ENCODE assay signal across 20 cellular contexts in the genomic region with DNA sequence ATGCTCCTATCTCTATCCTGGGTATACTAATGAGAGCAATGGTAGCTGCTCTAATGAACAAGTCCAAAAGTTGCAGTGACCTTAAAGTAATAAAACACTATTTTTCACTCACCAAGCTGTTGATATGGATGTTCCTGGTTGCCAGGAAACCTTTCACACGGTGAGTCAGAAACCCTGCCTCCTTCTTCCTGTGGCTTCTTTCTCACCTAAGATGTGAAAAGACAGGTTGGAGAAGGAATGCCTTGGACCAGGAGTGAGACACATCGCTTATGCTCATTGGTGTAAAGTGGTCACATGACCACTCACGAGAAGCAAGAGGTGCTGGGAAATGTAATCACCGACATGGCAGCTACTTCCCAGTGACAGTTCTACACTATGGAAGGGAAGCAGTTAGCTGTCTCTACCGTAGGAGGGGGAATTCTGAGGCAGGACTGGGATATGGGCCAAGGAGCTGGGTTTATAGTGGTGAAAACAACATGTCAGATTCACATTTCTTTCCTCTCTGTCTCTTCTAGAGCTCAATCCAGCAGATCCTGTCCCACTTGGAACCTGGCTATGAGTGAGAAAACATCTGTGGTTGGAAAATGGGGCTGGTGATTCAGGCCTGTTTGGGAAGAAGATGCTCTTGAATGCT.
DNase-seq lines count a peak whose midpoint lies in the region; ATAC-seq and TF ChIP-seq lines count a peak whose summit lies in the region.
"Had no signal": no experiment of that assay in that cellular context is flagged by ENCODE, and none has a peak within 500 bp of the region (broad histone marks: within the 10 kb centered on the region; RNA-seq: fewer than 3 reads in every experiment).

No MANE protein-coding gene starts in this region.

- no peak overlapping the region for H3K23ac ChIP-seq in trophoblast cell (ENCODE audit: low read length)

- H3K79me1 ChIP-seq in trophoblast cell (ENCODE audit: low read length) = no peaks in the 10 kb centered on the region

- no peaks in the 10 kb centered on the region for H3K9me3 ChIP-seq in fibroblast of lung (ENCODE audit: control insufficient read depth, insufficient read depth, low read depth, low read length)
- H3K9me3 ChIP-seq in trophoblast cell (ENCODE audit: insufficient read depth, low read depth, low read length) = no peaks in the 10 kb centered on the region
- no peaks in the 10 kb centered on the region for H3K9me3 ChIP-seq in esophagus squamous epithelium
- H3K9me3 ChIP-seq in left ventricle myocardium inferior (replicated peaks) = no peaks in the 10 kb centered on the region
- H3K9me3 ChIP-seq: psoas muscle, thyroid gland had no signal

- H3K4me1 ChIP-seq in fibroblast of lung (ENCODE audit: control insufficient read depth, extremely low read depth, insufficient read depth, low read length) = no peaks in the 10 kb centered on the region
- no peaks in the 10 kb centered on the region for H3K4me1 ChIP-seq in trophoblast cell (ENCODE audit: control insufficient read depth in 1 of 2, insufficient read depth in 2 of 2, low read length in 2 of 2)
- peaks cover 0 to 7% (median 6%) of the 10 kb centered on the region in 3 donors for H3K4me1 ChIP-seq in esophagus squamous epithelium
- no peaks in the 10 kb centered on the region for H3K4me1 ChIP-seq in left ventricle myocardium inferior
- H3K4me1 ChIP-seq: psoas muscle, thyroid gland had no signal

- H3K79me2 ChIP-seq in fibroblast of lung (ENCODE audit: control insufficient read depth, insufficient read depth, low read length) (no peaks in the 10 kb centered on the region), trophoblast cell (ENCODE audit: control insufficient read depth, insufficient read depth, low read length, poor library complexity) (no peaks in the 10 kb centered on the region)

- no peak overlapping the region for H2AFZ ChIP-seq in fibroblast of lung (ENCODE audit: low read length)
- no peak overlapping the region for H2AFZ ChIP-seq in trophoblast cell (ENCODE audit: insufficient read depth, low read length, poor library complexity)

- H3K27ac ChIP-seq in fibroblast of lung (ENCODE audit: insufficient read depth, low read length) (no peak overlapping the region), trophoblast cell (ENCODE audit: low read depth, low read length) (no peak overlapping the region), esophagus squamous epithelium (peak overlapping the region in 1 of 4 donors; percentile 37), left ventricle myocardium inferior (replicated peaks) (no peak overlapping the region)
- H3K27ac ChIP-seq: psoas muscle, thyroid gland, WERI-Rb-1 had no signal

- no peak overlapping the region for H2BK120ac ChIP-seq in trophoblast cell (ENCODE audit: insufficient read depth, low read length, poor library complexity)

- no peak overlapping the region for H4K12ac ChIP-seq in trophoblast cell (ENCODE audit: low read depth, low read length)

- no peak overlapping the region for H3K4me2 ChIP-seq in fibroblast of lung (ENCODE audit: extremely low read depth, insufficient read depth, low read length)
- H3K4me2 ChIP-seq in trophoblast cell (ENCODE audit: low read length) = no peak overlapping the region

- TF ChIP-seq CTCF in fibroblast of lung (conservative IDR thresholded peaks at IDR 0.05 in 1 of 2, IDR thresholded peaks at IDR 0.05 in 1 of 2; ENCODE audit: low read depth in 1 of 2, low read length in 2 of 2) (no peak), esophagus squamous epithelium (IDR thresholded peaks at IDR 0.05) (no peak), left ventricle myocardium inferior (IDR thresholded peaks at IDR 0.05; ENCODE audit: borderline replicate concordance) (no peak)

- no peak overlapping the region for H4K91ac ChIP-seq in trophoblast cell (ENCODE audit: low read depth, low read length)

- H3K36me3 ChIP-seq in fibroblast of lung (ENCODE audit: control insufficient read depth, insufficient read depth, low read length) (no peaks in the 10 kb centered on the region), trophoblast cell (ENCODE audit: control insufficient read depth in 1 of 2, insufficient read depth in 2 of 2, low read length in 2 of 2) (no peaks in the 10 kb centered on the region), esophagus squamous epithelium (no peaks in the 10 kb centered on the region), left ventricle myocardium inferior (no peaks in the 10 kb centered on the region)
- H3K36me3 ChIP-seq: thyroid gland, WERI-Rb-1 had no signal

- H3K27me3 ChIP-seq in fibroblast of lung (ENCODE audit: control insufficient read depth, insufficient read depth, low read length) (no peaks in the 10 kb centered on the region), trophoblast cell (ENCODE audit: insufficient read depth, low read length) (no peaks in the 10 kb centered on the region), esophagus squamous epithelium (no peaks in the 10 kb centered on the region), left ventricle myocardium inferior (ENCODE audit: low read depth) (no peaks in the 10 kb centered on the region)
- H3K27me3 ChIP-seq: thyroid gland had no signal

- no peak overlapping the region for H3K9ac ChIP-seq in fibroblast of lung (ENCODE audit: insufficient read depth, low read length)
- no peak overlapping the region for H3K9ac ChIP-seq in trophoblast cell (ENCODE audit: low read length)

- no peak overlapping the region for H2AK5ac ChIP-seq in trophoblast cell (ENCODE audit: low read length)

- H3K14ac ChIP-seq in trophoblast cell (ENCODE audit: low read length) = no peak overlapping the region

- no peak overlapping the region for H3K18ac ChIP-seq in trophoblast cell (ENCODE audit: low read length)

- no peak for TF ChIP-seq POLR2A in esophagus squamous epithelium (IDR thresholded peaks at IDR 0.05)

- no peaks in the 10 kb centered on the region for H4K20me1 ChIP-seq in fibroblast of lung (ENCODE audit: control insufficient read depth, extremely low read depth, insufficient read depth, low read length)

- H3K4me3 ChIP-seq in fibroblast of lung (replicated peaks in 1 of 4; ENCODE audit: control extremely low read depth in 1 of 4, insufficient read depth in 1 of 4, low read depth in 3 of 4, low read length in 4 of 4) (no peak overlapping the region), trophoblast cell (ENCODE audit: low read depth, low read length) (no peak overlapping the region), esophagus squamous epithelium (no peak overlapping the region), left ventricle myocardium inferior (no peak overlapping the region)
- H3K4me3 ChIP-seq: psoas muscle, thyroid gland had no signal

- H2BK5ac ChIP-seq in trophoblast cell (ENCODE audit: low read depth, low read length, poor library complexity) = no peak overlapping the region

- no CpG with 5 or more reads among the region's 5 CpGs for WGBS in trophoblast cell (ENCODE audit: extremely low coverage, insufficient coverage, insufficient read length)
- 44 to 45% methylated on average over 5 of the region's 5 CpGs for WGBS in esophagus squamous epithelium, 2 donors

- DNase-seq in ELR (ENCODE audit: low read depth) (peak; percentile 55), RPMI7951 (ENCODE audit: low read depth) (peak; percentile 73), fibroblast of lung (ENCODE audit: low read depth in 2 of 2) (peak; percentile 36 to 58), trophoblast cell (peak; percentile 40 to 60), esophagus squamous epithelium (lab: John Stamatoyannopoulos, UW) (no peak), left ventricle myocardium inferior (no peak)
- DNase-seq: activated gamma-delta T cell treated with Interleukin-2 at 50 U/mL for 16 hours; CD4-positive, alpha-beta T cell; effector memory CD4-positive, alpha-beta T cell; GF-D8; left cardiac atrium; naive B cell; NCI-H1417; NCI-H524; psoas muscle; stimulated activated CD8-positive, alpha-beta memory T cell treated with anti-CD3 and anti-CD28 coated beads, Interleukin-4, amount 100 ng/mL, for 48 hours; thyroid gland; WERI-Rb-1 had no signal

- ATAC-seq in HG02852 (IDR thresholded peaks at IDR 0.05; ENCODE audit: unreplicated experiment) = no peak
- no peak for ATAC-seq in HG03460 (IDR thresholded peaks at IDR 0.05; ENCODE audit: unreplicated experiment)
- ATAC-seq: left cardiac atrium had no signal

- H4K8ac ChIP-seq in trophoblast cell (ENCODE audit: low read depth, low read length) = no peak overlapping the region

- intact Hi-C loops in esophagus squamous epithelium (cut with DNase I) (no loop called here), left ventricle myocardium inferior (cut with micrococcal nuclease) (no loop called here)

- H3K4ac ChIP-seq in trophoblast cell (ENCODE audit: low read depth, low read length) = no peak overlapping the region

- no peak overlapping the region for H2BK12ac ChIP-seq in trophoblast cell (ENCODE audit: low read length)

Comparison
In these comparisons a context has a peak if more than half of its experiments do, and no peak if none do; other contexts are left out.
1. DNase-seq: peak in ELR (single experiment), RPMI7951 (single experiment), fibroblast of lung (2 of 2) and trophoblast cell (2 of 2); none in esophagus squamous epithelium (single experiment) and left ventricle myocardium inferior (single experiment).